ENCODE assay signal across 2 cellular contexts in genomic region chr2:174518397-174518796, GRCh38.
TF ChIP-seq lines count a peak whose summit lies in the region.

No MANE protein-coding gene starts in this region.

TF ChIP-seq in H1, 55 proteins besides CTCF, POLR2A, EP300 and RAD21:
- TF ChIP-seq NANOG (IDR thresholded peaks at IDR 0.05; ENCODE audit: insufficient read depth, low read depth, low read length, poor library complexity, severe bottlenecking) (no peak), TCF12 (IDR thresholded peaks at IDR 0.05; ENCODE audit: low read depth, low read length) (no peak), TAF7 (optimal IDR thresholded peaks at IDR 0.05; ENCODE audit: borderline replicate concordance, low read depth, low read length) (no peak), SIX5 (IDR thresholded peaks at IDR 0.05; ENCODE audit: low read depth, low read length) (no peak), KDM4A (IDR thresholded peaks at IDR 0.05; ENCODE audit: low read depth, low read length, severe bottlenecking) (no peak), CEBPB (IDR thresholded peaks at IDR 0.05; ENCODE audit: low read depth, low read length) (peak; percentile 2; the same call in 1 of the 2 replicates)

TF ChIP-seq in HepG2, 621 proteins besides CTCF, POLR2A, EP300 and RAD21:
- TF ChIP-seq CEBPG (CRISPR knock-in tag; IDR thresholded peaks at IDR 0.05) = 0 out of 2 replicates have a peak, but pooled peaks have one; percentile 15
- no peak for TF ChIP-seq SRF (IDR thresholded peaks at IDR 0.05; ENCODE audit: low read depth, low read length)
- no peak for TF ChIP-seq ZNF232 (CRISPR knock-in tag; IDR thresholded peaks at IDR 0.05; ENCODE audit: borderline replicate concordance)
- TF ChIP-seq KDM5B (CRISPR knock-in tag; IDR thresholded peaks at IDR 0.05; ENCODE audit: borderline replicate concordance) = no peak
- no peak for TF ChIP-seq HMG20A (CRISPR knock-in tag; IDR thresholded peaks at IDR 0.05; ENCODE audit: borderline replicate concordance)
- no peak for TF ChIP-seq ZNF784 (CRISPR knock-in tag; IDR thresholded peaks at IDR 0.05; ENCODE audit: borderline replicate concordance)
- no peak for TF ChIP-seq CBX1 (IDR thresholded peaks at IDR 0.05; ENCODE audit: low read depth)
- peak; percentile 86 for TF ChIP-seq CEBPB (IDR thresholded peaks at IDR 0.05; ENCODE audit: borderline replicate concordance, low read depth, low read length)
- TF ChIP-seq FOXP1 (IDR thresholded peaks at IDR 0.05) = no peak
- no peak for TF ChIP-seq FOXP1 (CRISPR knock-in tag; IDR thresholded peaks at IDR 0.05)
